ENCODE assay signal across 11 cellular contexts in the genomic region with DNA sequence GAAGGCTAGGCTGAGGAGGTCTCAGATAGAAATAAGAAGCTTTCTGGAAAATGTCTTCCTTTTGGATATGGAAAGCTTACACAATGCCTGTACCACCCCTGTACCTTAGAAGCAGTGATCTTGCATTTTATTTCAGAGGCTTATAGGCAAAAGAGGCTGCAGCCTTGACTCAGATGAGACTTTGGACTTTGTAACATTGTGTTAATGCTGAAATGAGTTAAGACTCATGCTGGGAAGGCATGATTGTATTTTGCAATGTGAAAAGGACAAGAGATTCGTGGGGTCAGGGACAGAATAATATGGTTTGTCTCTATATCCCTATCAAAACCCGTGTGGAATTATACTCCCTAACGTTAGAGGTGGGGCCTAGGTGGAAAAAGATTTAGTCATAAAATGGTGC. TPM values are rescaled to one million over a fixed set of nuclear protein-coding genes. Genes with fewer than 3 reads are reported as not detected.
DNase-seq lines count a peak whose midpoint lies in the region; ATAC-seq, FAIRE-seq and TF ChIP-seq lines count a peak whose summit lies in the region.
"Not testable (repeated sequence)": the region's sequence is repeated elsewhere in the genome, so short reads cannot be mapped to it uniquely, and the experiment has no call there.
"Had no signal": no experiment of that assay in that cellular context is flagged by ENCODE, and none has a peak within 500 bp of the region (broad histone marks: within the 10 kb centered on the region; RNA-seq: fewer than 3 reads in every experiment).

No MANE protein-coding gene starts in this region.

- H2AFZ ChIP-seq in HepG2 (ENCODE audit: low read length) = not testable (repeated sequence)

- not testable (repeated sequence) for H3K9me3 ChIP-seq in HepG2 (ENCODE audit: low read length); right lobe of liver

- ATAC-seq in left colon (peak; percentile 74), right lobe of liver (peak; percentile 69 to 85 (median 78))
- ATAC-seq in HepG2 = not testable (repeated sequence)

- H3K27ac ChIP-seq in HepG2 (ENCODE audit: extremely low read length, insufficient read depth, low read length) = not testable (repeated sequence)
- peak overlapping the region in 2 of 3 donors; percentile 25 to 49 for H3K27ac ChIP-seq in right lobe of liver

- POLR2A ChIA-PET in HepG2 (lab: Yijun Ruan, JAX) = not testable (repeated sequence)

- not testable (repeated sequence) for H3K79me2 ChIP-seq in HepG2 (ENCODE audit: insufficient read depth, low read length)

- H4K20me1 ChIP-seq in HepG2 (ENCODE audit: insufficient read depth, low read length) = not testable (repeated sequence)

- H3K9ac ChIP-seq in HepG2 (ENCODE audit: insufficient read depth, low read depth, low read length) = not testable (repeated sequence)

- not testable (repeated sequence) for TF ChIP-seq EP300 in HepG2 (IDR thresholded peaks at IDR 0.05; ENCODE audit: low read depth in 2 of 2, low read length in 2 of 2); HepG2 (CRISPR knock-in tag; IDR thresholded peaks at IDR 0.05; ENCODE audit: borderline replicate concordance)

- not testable (repeated sequence) for H3K27me3 ChIP-seq in HepG2 (ENCODE audit: control insufficient read depth in 1 of 2, insufficient read depth in 2 of 2, low read length in 2 of 2); right lobe of liver

- not testable (repeated sequence) for TF ChIP-seq POLR2A in HepG2 (IDR thresholded peaks at IDR 0.05; ENCODE audit: insufficient read depth in 1 of 2, low read depth in 2 of 2, low read length in 2 of 2); right lobe of liver (IDR thresholded peaks at IDR 0.05)

- TF ChIP-seq RAD21 in HepG2 (CRISPR knock-in tag; IDR thresholded peaks at IDR 0.05) = not testable (repeated sequence)

- H3K4me2 ChIP-seq in HepG2 (ENCODE audit: low read depth, low read length) = not testable (repeated sequence)

- CTCF ChIA-PET in HepG2 (lab: Yijun Ruan, JAX; ENCODE audit: low intra/inter-chr PET ratio, low total read pairs) = not testable (repeated sequence)

- FAIRE-seq in HepG2 (lab: Jason Lieb, UNC) = peak; percentile 37

- not testable (repeated sequence) for BruUV-seq in HepG2 (replicated peaks; lab: Mats Ljungman, UMichigan)

- intact Hi-C loops in left colon (cut with DNase I, micrococcal nuclease); HepG2 (cut with micrococcal nuclease; ENCODE audit: unreplicated experiment); right lobe of liver (cut with DNase I): not testable (repeated sequence)

- DNase-seq in epithelial cell of proximal tubule (ENCODE audit: low read depth) (peak; percentile 13), HepG2 (ENCODE audit: low spot score) (peak; percentile 9), renal cortical epithelial cell (ENCODE audit: low read depth) (peak; percentile 16)
- DNase-seq in left colon, right lobe of liver: not testable (repeated sequence)

- WGBS in HepG2 (ENCODE audit: low lambda C conversion rate) = 2% methylated on average over 3 of the region's 3 CpGs
- WGBS in right lobe of liver (ENCODE audit: insufficient coverage, low coverage, low lambda C conversion rate, missing lambda C conversion rate) = 25% methylated on average over 2 of the region's 3 CpGs

- in situ Hi-C loops in HepG2 (cut with HindIII; ENCODE audit: extremely low pct_ligation_motif_present, low pct_unique_long_range_greater_than_20kb) = not testable (repeated sequence)

- not testable (repeated sequence) for H3K4me1 ChIP-seq in HepG2 (ENCODE audit: insufficient read depth, low read length); right lobe of liver

- H3K4me3 ChIP-seq in epithelial cell of proximal tubule (ENCODE audit: low read depth, low read length); HepG2 (replicated peaks in 1 of 3; ENCODE audit: insufficient read depth in 1 of 3, low read depth in 2 of 3, low read length in 3 of 3); right lobe of liver: not testable (repeated sequence)

- TF ChIP-seq CTCF in epithelial cell of proximal tubule (conservative IDR thresholded peaks at IDR 0.05; ENCODE audit: low read depth, low read length); HepG2 (CRISPR knock-in tag; IDR thresholded peaks at IDR 0.05); right lobe of liver (IDR thresholded peaks at IDR 0.05): not testable (repeated sequence)

- H3K36me3 ChIP-seq in HepG2 (replicated peaks in 1 of 2; ENCODE audit: control insufficient read depth in 1 of 2, insufficient read depth in 2 of 2, low read length in 2 of 2); right lobe of liver: not testable (repeated sequence)

TF ChIP-seq in HepG2, 621 proteins besides CTCF, POLR2A, EP300 and RAD21:
- TF ChIP-seq HNF4A (CRISPR knock-in tag; IDR thresholded peaks at IDR 0.05) = peak; percentile 52
- TF ChIP-seq, protein P1, sequence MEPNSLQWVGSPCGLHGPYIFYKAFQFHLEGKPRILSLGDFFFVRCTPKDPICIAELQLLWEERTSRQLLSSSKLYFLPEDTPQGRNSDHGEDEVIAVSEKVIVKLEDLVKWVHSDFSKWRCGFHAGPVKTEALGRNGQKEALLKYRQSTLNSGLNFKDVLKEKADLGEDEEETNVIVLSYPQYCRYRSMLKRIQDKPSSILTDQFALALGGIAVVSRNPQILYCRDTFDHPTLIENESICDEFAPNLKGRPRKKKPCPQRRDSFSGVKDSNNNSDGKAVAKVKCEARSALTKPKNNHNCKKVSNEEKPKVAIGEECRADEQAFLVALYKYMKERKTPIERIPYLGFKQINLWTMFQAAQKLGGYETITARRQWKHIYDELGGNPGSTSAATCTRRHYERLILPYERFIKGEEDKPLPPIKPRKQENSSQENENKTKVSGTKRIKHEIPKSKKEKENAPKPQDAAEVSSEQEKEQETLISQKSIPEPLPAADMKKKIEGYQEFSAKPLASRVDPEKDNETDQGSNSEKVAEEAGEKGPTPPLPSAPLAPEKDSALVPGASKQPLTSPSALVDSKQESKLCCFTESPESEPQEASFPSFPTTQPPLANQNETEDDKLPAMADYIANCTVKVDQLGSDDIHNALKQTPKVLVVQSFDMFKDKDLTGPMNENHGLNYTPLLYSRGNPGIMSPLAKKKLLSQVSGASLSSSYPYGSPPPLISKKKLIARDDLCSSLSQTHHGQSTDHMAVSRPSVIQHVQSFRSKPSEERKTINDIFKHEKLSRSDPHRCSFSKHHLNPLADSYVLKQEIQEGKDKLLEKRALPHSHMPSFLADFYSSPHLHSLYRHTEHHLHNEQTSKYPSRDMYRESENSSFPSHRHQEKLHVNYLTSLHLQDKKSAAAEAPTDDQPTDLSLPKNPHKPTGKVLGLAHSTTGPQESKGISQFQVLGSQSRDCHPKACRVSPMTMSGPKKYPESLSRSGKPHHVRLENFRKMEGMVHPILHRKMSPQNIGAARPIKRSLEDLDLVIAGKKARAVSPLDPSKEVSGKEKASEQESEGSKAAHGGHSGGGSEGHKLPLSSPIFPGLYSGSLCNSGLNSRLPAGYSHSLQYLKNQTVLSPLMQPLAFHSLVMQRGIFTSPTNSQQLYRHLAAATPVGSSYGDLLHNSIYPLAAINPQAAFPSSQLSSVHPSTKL (CRISPR knock-in tag; IDR thresholded peaks at IDR 0.05) = peak; percentile 36; the same call in 1 of the 2 replicates
- TF ChIP-seq HNF4G (IDR thresholded peaks at IDR 0.05; ENCODE audit: borderline replicate concordance, low read depth, low read length) = 0 out of 2 replicates have a peak, but pooled peaks have one; percentile 22
- TF ChIP-seq HNF4G (CRISPR knock-in tag; IDR thresholded peaks at IDR 0.05; ENCODE audit: borderline replicate concordance, low read depth) = not testable (repeated sequence)
- TF ChIP-seq CEBPB (IDR thresholded peaks at IDR 0.05; ENCODE audit: borderline replicate concordance, low read depth, low read length) = peak; percentile 36; the same call in 1 of the 2 replicates

RNA-seq across cellular contexts. Expression of a gene that starts 53.7 kb away (rescaled TPM):
- total RNA-seq in epithelial cell of proximal tubule (3.1 and 3.4 TPM in 2 replicates), left colon (under 1 TPM in 1 of 2 donors, not detected in 1; 0.64 TPM), HepG2 (2016; rRNA removed; fragmentation: Illumina TruSeq; extraction: Trizol) (1.2 and 1.4 TPM in 2 replicates), right lobe of liver (1 to 10 TPM in 1 of 6 experiments, under 1 TPM in 2, not detected in 3; 0.06 to 1.3 (median 0.39) TPM), renal cortical epithelial cell (7.3 and 13.8 TPM in 2 replicates)
- not detected in 2 replicates for total RNA-seq in HepG2 (2016; cell fraction: cytosol; rRNA removed; fragmentation: Illumina TruSeq; extraction: Trizol; ENCODE audit: low read depth)
- 0.36 and 0.61 TPM in 2 replicates for total RNA-seq in HepG2 (2016; cell fraction: insoluble cytoplasmic fraction; rRNA removed; fragmentation: Illumina TruSeq; extraction: Trizol)
- total RNA-seq in HepG2 (2016; cell fraction: membrane; rRNA removed; fragmentation: Illumina TruSeq; extraction: Trizol) = 0.34 TPM in 1 of 2 replicates, not detected in the other
- total RNA-seq in HepG2 (2016; cell fraction: nucleus; rRNA removed; fragmentation: Illumina TruSeq; extraction: Trizol) = 1.5 and 1.6 TPM in 2 replicates
- 0.57 and 0.65 TPM in 2 replicates for polyA plus RNA-seq in HepG2 (2011; rRNA removed)
- polyA plus RNA-seq in HepG2 (2011; cell fraction: cytosol; rRNA removed) = 0.30 TPM in 1 of 2 replicates, not detected in the other
- 1.0 and 1.3 TPM in 2 replicates for polyA plus RNA-seq in HepG2 (2011; cell fraction: nucleus; rRNA removed)
- polyA plus RNA-seq in HepG2 (2012) = 0.57 TPM in 1 of 2 replicates, not detected in the other
- polyA plus RNA-seq in HepG2 (2016; cell fraction: cytosol; fragmentation: Illumina TruSeq; extraction: Trizol; ENCODE audit: low read depth) = not detected in 2 replicates
- 0.45 and 0.58 TPM in 2 replicates for polyA plus RNA-seq in HepG2 (2016; cell fraction: insoluble cytoplasmic fraction; fragmentation: Illumina TruSeq; extraction: Trizol; ENCODE audit: low read depth)
- polyA plus RNA-seq in HepG2 (2016; cell fraction: membrane; fragmentation: Illumina TruSeq; extraction: Trizol; ENCODE audit: low read depth) = not detected in 2 replicates
- polyA plus RNA-seq in HepG2 (2016; cell fraction: nucleus; fragmentation: Illumina TruSeq; extraction: Trizol; ENCODE audit: insufficient read depth, low read depth) = 0.96 and 1.1 TPM in 2 replicates
- 13.4 TPM in 1 of 2 replicates, not detected in the other for polyA minus RNA-seq in HepG2 (2011; rRNA and poly(A)+ RNA removed; ENCODE audit: low replicate concordance)
- not detected in 2 replicates for polyA minus RNA-seq in HepG2 (2011; cell fraction: cytosol; rRNA and poly(A)+ RNA removed)
- polyA minus RNA-seq in HepG2 (2011; cell fraction: nucleus; rRNA and poly(A)+ RNA removed) = 2.6 and 5.5 TPM in 2 replicates
- total RNA-seq: A673; CD4-positive, CD25-positive, alpha-beta regulatory T cell; GM12878 had no signal
- polyA plus RNA-seq: CD14-positive monocyte; CD4-positive, alpha-beta memory T cell; CD4-positive, CD25-positive, alpha-beta regulatory T cell; CD8-positive, alpha-beta memory T cell; GM12878 had no signal
